ENCODE assay signal across 26 cellular contexts in genomic region chr11:33551051-33551450, GRCh38.
"Had no signal": no experiment of that assay in that cellular context is flagged by ENCODE, and none has a peak within 500 bp of the region (broad histone marks: within the 10 kb centered on the region; RNA-seq: fewer than 3 reads in every experiment).

No MANE protein-coding gene starts in this region.

- H3K9me3 ChIP-seq: colonic mucosa, gastroesophageal sphincter, heart left ventricle, neutrophil, pancreas, right lobe of liver, stomach, thyroid gland, vagina had no signal

- H3K36me3 ChIP-seq: colonic mucosa, gastroesophageal sphincter, heart left ventricle, neutrophil, pancreas, right lobe of liver, stomach, thyroid gland, vagina had no signal

- ATAC-seq: esophagus mucosa; gastroesophageal sphincter; heart left ventricle; left lobe of liver; natural killer cell; pancreas; right lobe of liver; stimulated activated effector memory CD8-positive, alpha-beta T cell treated with anti-CD3 and anti-CD28 coated beads, Interleukin-12 subunit alpha, Interleukin-12 subunit beta, amount 100 ng/mL, for 72 hours had no signal

- H3K4me1 ChIP-seq: colonic mucosa, gastroesophageal sphincter, heart left ventricle, pancreas, right lobe of liver, stomach, thyroid gland, vagina had no signal

- H3K27ac ChIP-seq: colonic mucosa, epithelial cell of prostate, gastroesophageal sphincter, heart left ventricle, hepatocyte, neutrophil, pancreas, right lobe of liver, stomach, thyroid gland, vagina had no signal

- H3K4me3 ChIP-seq: colonic mucosa, gastroesophageal sphincter, heart left ventricle, hepatocyte, lung, pancreas, right lobe of liver, smooth muscle cell, stomach, thyroid gland, vagina had no signal

- H3K4me2 ChIP-seq: hepatocyte, smooth muscle cell had no signal

- H2AFZ ChIP-seq: hepatocyte had no signal

- H3K79me2 ChIP-seq: hepatocyte had no signal

- DNase-seq: colonic mucosa; effector CD8-positive, alpha-beta T cell; endodermal cell; foreskin fibroblast; heart left ventricle; kidney; natural killer cell; pancreas; right lobe of liver; stimulated activated CD4-positive, alpha-beta T cell treated with anti-CD3 and anti-CD28 coated beads, Interleukin-12 subunit alpha, Interleukin-12 subunit beta, amount 100 ng/mL, for 4 hours; stimulated activated CD4-positive, alpha-beta T cell treated with anti-CD3 and anti-CD28 coated beads, Interleukin-1b, Interleukin-23, amount 100 ng/mL, for 48 hours; stimulated activated CD4-positive, alpha-beta T cell treated with anti-CD3 and anti-CD28 coated beads, Interleukin-4, amount 100 ng/mL, for 1 hour; stimulated activated naive CD4-positive, alpha-beta T cell treated with Interleukin-2 at 50 U/mL for 16 hours; stomach; thyroid gland; trophoblast cell had no signal

- H3K27me3 ChIP-seq: colonic mucosa, pancreas, right lobe of liver, thyroid gland, vagina had no signal
